Comparison of ENCODE assay signal across 11 cellular contexts in the genomic region with DNA sequence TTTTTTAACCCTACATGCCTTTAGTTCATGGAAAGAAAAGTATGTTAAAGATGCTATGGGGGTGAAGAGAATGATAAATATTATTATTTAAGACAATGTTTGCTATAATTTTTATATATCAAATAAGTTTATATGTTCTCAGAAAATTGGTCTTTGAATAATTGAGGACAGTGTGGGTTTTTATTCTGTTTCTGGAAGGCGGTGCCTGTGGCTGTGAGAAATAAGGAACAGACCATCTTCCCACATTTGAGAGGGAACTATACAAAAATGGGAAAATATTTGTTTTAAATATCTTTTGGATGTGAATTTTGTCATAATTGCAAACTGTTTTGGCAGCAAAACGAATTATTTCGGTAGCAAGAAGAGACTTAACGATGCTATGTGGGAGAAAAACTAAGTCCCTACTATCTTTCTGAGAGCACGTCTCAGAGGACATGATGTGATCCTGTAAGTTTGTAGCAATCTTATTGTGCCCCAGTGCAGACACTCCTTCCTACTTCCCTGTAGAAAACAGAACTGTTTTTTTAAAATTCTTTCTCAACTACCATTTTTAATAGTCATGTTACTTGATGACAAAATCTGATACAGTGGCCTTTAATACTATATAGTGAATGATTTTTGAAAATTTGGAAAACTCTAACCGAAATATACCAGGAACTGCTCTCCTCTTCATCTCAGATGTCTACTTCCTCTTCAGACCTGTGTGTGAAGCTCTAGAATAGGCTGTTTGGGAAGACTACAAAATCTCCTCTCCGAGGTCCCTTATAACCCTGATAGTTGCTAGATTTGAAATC. TPM values are rescaled to one million over a fixed set of nuclear protein-coding genes. Genes with fewer than 3 reads are reported as not detected.
DNase-seq lines count a peak whose midpoint lies in the region; ATAC-seq and TF ChIP-seq lines count a peak whose summit lies in the region.
"Had no signal": no experiment of that assay in that cellular context is flagged by ENCODE, and none has a peak within 500 bp of the region (broad histone marks: within the 10 kb centered on the region; RNA-seq: fewer than 3 reads in every experiment).

No MANE protein-coding gene starts in this region.

- TF ChIP-seq CTCF in GM12864 (IDR thresholded peaks at IDR 0.05; ENCODE audit: low read depth, low read length, missing control alignments): no peak
- TF ChIP-seq CTCF in mucosa of descending colon (IDR thresholded peaks at IDR 0.05): no peak

- H3K36me3 ChIP-seq in mucosa of descending colon (ENCODE audit: low read depth): no peaks in the 10 kb centered on the region
- H3K36me3 ChIP-seq: pancreas had no signal

- peak overlapping the region; percentile 85 for H3K4me3 Mint-ChIP-seq in T-helper 1 cell treated with Interleukin-12 subunit alpha and Interleukin-12 subunit beta and Interleukin-4 antibody, amounts not matched to agents 30 μg/mL and 1 μg/mL, for 36 hours

- H3K27ac Mint-ChIP-seq in T-helper 1 cell treated with Interleukin-12 subunit alpha and Interleukin-12 subunit beta and Interleukin-4 antibody, amounts not matched to agents 30 μg/mL and 1 μg/mL, for 36 hours: peak overlapping the region; percentile 82

- DNase-seq in GM12864 (ENCODE audit: low read depth) (no peak), mucosa of descending colon (no peak), NCI-H510A (lab: John Stamatoyannopoulos, UW) (no peak), SK-N-DZ (ENCODE audit: low spot score) (no peak)
- DNase-seq: NCI-H146, pancreas had no signal

- ATAC-seq in HG02610 (IDR thresholded peaks at IDR 0.05; ENCODE audit: unreplicated experiment) (peak; percentile 36), mucosa of descending colon (peak; percentile 62), HG03039 (IDR thresholded peaks at IDR 0.05; ENCODE audit: unreplicated experiment) (no peak), GM18517 (IDR thresholded peaks at IDR 0.05; ENCODE audit: unreplicated experiment) (no peak)

- intact Hi-C loops in mucosa of descending colon (cut with DNase I, micrococcal nuclease): no loop called here

- no peaks in the 10 kb centered on the region for H3K9me3 ChIP-seq in mucosa of descending colon
- H3K9me3 ChIP-seq: pancreas had no signal

- H3K4me1 Mint-ChIP-seq in T-helper 1 cell treated with Interleukin-12 subunit alpha and Interleukin-12 subunit beta and Interleukin-4 antibody, amounts not matched to agents 30 μg/mL and 1 μg/mL, for 36 hours (ENCODE audit: low read depth): peaks cover 73% of the 10 kb centered on the region

- H3K4me3 ChIP-seq in GM12864 (ENCODE audit: low read depth, low read length) (peak overlapping the region; percentile 46; the same call in 1 of the 2 replicates), mucosa of descending colon (no peak overlapping the region)
- H3K4me3 ChIP-seq: pancreas, SK-N-MC had no signal

- no peaks in the 10 kb centered on the region for H3K4me1 ChIP-seq in mucosa of descending colon (ENCODE audit: low read depth)
- H3K4me1 ChIP-seq: pancreas had no signal

- no peaks in the 10 kb centered on the region for H3K9me3 Mint-ChIP-seq in T-helper 1 cell treated with Interleukin-12 subunit alpha and Interleukin-12 subunit beta and Interleukin-4 antibody, amounts not matched to agents 30 μg/mL and 1 μg/mL, for 36 hours

- peaks cover 54% of the 10 kb centered on the region for H3K36me3 Mint-ChIP-seq in T-helper 1 cell treated with Interleukin-12 subunit alpha and Interleukin-12 subunit beta and Interleukin-4 antibody, amounts not matched to agents 30 μg/mL and 1 μg/mL, for 36 hours (ENCODE audit: low read depth)

- no peaks in the 10 kb centered on the region for H3K27me3 Mint-ChIP-seq in T-helper 1 cell treated with Interleukin-12 subunit alpha and Interleukin-12 subunit beta and Interleukin-4 antibody, amounts not matched to agents 30 μg/mL and 1 μg/mL, for 36 hours (ENCODE audit: low read depth)

RNA-seq across cellular contexts. Expression of a gene that starts 25.4 kb away (rescaled TPM):
- 10 to 100 TPM; 17.9 to 29.4 (median 18.0) TPM for total RNA-seq in mucosa of descending colon
- polyA plus RNA-seq in SK-N-DZ (2014; cell fraction: cytosol; rRNA removed): not detected in 2 replicates
- polyA plus RNA-seq in SK-N-DZ (2014; cell fraction: nucleus; rRNA removed): 0.44 TPM in 1 of 2 replicates, not detected in the other

Comparison
In these comparisons a context has a peak if more than half of its experiments do, and no peak if none do; other contexts are left out.
1. ATAC-seq: peak in HG02610 (single experiment) and mucosa of descending colon (single experiment); none in HG03039 (single experiment) and GM18517 (single experiment).